Comparison of ENCODE assay signal across 12 cellular contexts in genomic region chr2:63124850-63125249, GRCh38.
DNase-seq lines count a peak whose midpoint lies in the region; ATAC-seq and TF ChIP-seq lines count a peak whose summit lies in the region.
"Had no signal": no experiment of that assay in that cellular context is flagged by ENCODE, and none has a peak within 500 bp of the region (broad histone marks: within the 10 kb centered on the region; RNA-seq: fewer than 3 reads in every experiment).

No MANE protein-coding gene starts in this region.

- no peaks in the 10 kb centered on the region for H3K9me3 Mint-ChIP-seq in glutamatergic neuron (ENCODE audit: unreplicated experiment)
- H3K9me3 Mint-ChIP-seq: T-helper 2 cell treated with Interferon-gamma antibody and Interleukin-4, amounts not matched to agents 5 μg/mL and 100 μg/mL, for 36 hours had no signal

- no peaks in the 10 kb centered on the region for H3K4me1 Mint-ChIP-seq in glutamatergic neuron (ENCODE audit: low read depth, unreplicated experiment)
- H3K4me1 Mint-ChIP-seq: activated naive CD4-positive, alpha-beta T cell treated with anti-CD3 and anti-CD28 coated beads, Interleukin-2, amount 50 U/mL, for 24 hours had no signal

- no peak for TF ChIP-seq CTCF in glutamatergic neuron (IDR thresholded peaks at IDR 0.05; ENCODE audit: partially characterized antibody, unreplicated experiment)

- H3K27ac Mint-ChIP-seq in glutamatergic neuron (ENCODE audit: unreplicated experiment): no peak overlapping the region
- H3K27ac Mint-ChIP-seq: activated CD8-positive, alpha-beta T cell treated with anti-CD3 and anti-CD28 coated beads, Interleukin-2, amount 10 ng/mL, durations not matched to agents 7 days and 5 days; activated naive CD4-positive, alpha-beta T cell treated with anti-CD3 and anti-CD28 coated beads, Interleukin-2, amount 50 U/mL, for 24 hours; T-helper 2 cell treated with Interferon-gamma antibody and Interleukin-4, amounts not matched to agents 5 μg/mL and 100 μg/mL, for 36 hours had no signal

- no peaks in the 10 kb centered on the region for H3K27me3 Mint-ChIP-seq in glutamatergic neuron (ENCODE audit: unreplicated experiment)
- H3K27me3 Mint-ChIP-seq: activated naive CD4-positive, alpha-beta T cell treated with anti-CD3 and anti-CD28 coated beads, Interleukin-2, amount 50 U/mL, for 24 hours had no signal

- no peak for DNase-seq in activated CD4-positive, CD25-positive, alpha-beta regulatory T cell (lab: John Stamatoyannopoulos, UW)
- DNase-seq in glutamatergic neuron: no peak
- DNase-seq in NCI-H226: no peak
- DNase-seq in mucosa of gallbladder (ENCODE audit: low spot score): no peak
- DNase-seq: activated CD8-positive, alpha-beta T cell treated with anti-CD3 and anti-CD28 coated beads, Interleukin-2, amount 10 ng/mL, durations not matched to agents 7 days and 5 days had no signal

- peak; percentile 95 for ATAC-seq in GM18498 (IDR thresholded peaks at IDR 0.05; ENCODE audit: unreplicated experiment)
- peak; percentile 64 for ATAC-seq in GM19468 (IDR thresholded peaks at IDR 0.05; ENCODE audit: extremely low read depth, unreplicated experiment)
- ATAC-seq in HG02885 (IDR thresholded peaks at IDR 0.05; ENCODE audit: poor library complexity, unreplicated experiment): peak; percentile 79
- ATAC-seq in HG03521 (IDR thresholded peaks at IDR 0.05; ENCODE audit: unreplicated experiment): peak; percentile 87
- ATAC-seq: activated CD8-positive, alpha-beta T cell treated with anti-CD3 and anti-CD28 coated beads, Interleukin-2, amount 10 ng/mL, durations not matched to agents 7 days and 5 days; Panc1 had no signal

- H3K4me3 Mint-ChIP-seq in glutamatergic neuron (ENCODE audit: unreplicated experiment): no peak overlapping the region
- H3K4me3 Mint-ChIP-seq: activated CD8-positive, alpha-beta T cell treated with anti-CD3 and anti-CD28 coated beads, Interleukin-2, amount 10 ng/mL, durations not matched to agents 7 days and 5 days; activated naive CD4-positive, alpha-beta T cell treated with anti-CD3 and anti-CD28 coated beads, Interleukin-2, amount 50 U/mL, for 24 hours; T-helper 2 cell treated with Interferon-gamma antibody and Interleukin-4, amounts not matched to agents 5 μg/mL and 100 μg/mL, for 36 hours had no signal

- no peaks in the 10 kb centered on the region for H3K36me3 Mint-ChIP-seq in glutamatergic neuron (ENCODE audit: unreplicated experiment)
